ENCODE assay signal across 11 cellular contexts in genomic region chr6:148274809-148275208, GRCh38.
"Had no signal": no experiment of that assay in that cellular context is flagged by ENCODE, and none has a peak within 500 bp of the region (broad histone marks: within the 10 kb centered on the region; RNA-seq: fewer than 3 reads in every experiment).

No MANE protein-coding gene starts in this region.

- H3K4me3 ChIP-seq: ascending aorta, left lung had no signal

- H3K27ac Mint-ChIP-seq: naive thymus-derived CD8-positive, alpha-beta T cell; stimulated activated effector memory CD8-positive, alpha-beta T cell treated with anti-CD3 and anti-CD28 coated beads, Interleukin-12 subunit alpha, Interleukin-12 subunit beta, amount 100 ng/mL, for 72 hours; T-helper 2 cell treated with Interferon-gamma antibody and Interleukin-4, amounts not matched to agents 5 μg/mL and 100 μg/mL, for 36 hours had no signal

- H3K9ac ChIP-seq: parathyroid adenoma had no signal

- H3K4me1 ChIP-seq: left lung, parathyroid adenoma had no signal

- H3K9me3 Mint-ChIP-seq: naive thymus-derived CD8-positive, alpha-beta T cell; stimulated activated effector memory CD8-positive, alpha-beta T cell treated with anti-CD3 and anti-CD28 coated beads, Interleukin-12 subunit alpha, Interleukin-12 subunit beta, amount 100 ng/mL, for 72 hours; T-helper 2 cell treated with Interferon-gamma antibody and Interleukin-4, amounts not matched to agents 5 μg/mL and 100 μg/mL, for 36 hours had no signal

- H3K27ac ChIP-seq: ascending aorta, left lung, parathyroid adenoma had no signal

- DNase-seq: activated naive CD4-positive, alpha-beta T cell treated with Interleukin-2 at 50 U/mL for 16 hours; dermis blood vessel endothelial cell; kidney; left lung; mammary epithelial cell; naive thymus-derived CD8-positive, alpha-beta T cell; retina had no signal

- H3K4me1 Mint-ChIP-seq: naive thymus-derived CD8-positive, alpha-beta T cell; stimulated activated effector memory CD8-positive, alpha-beta T cell treated with anti-CD3 and anti-CD28 coated beads, Interleukin-12 subunit alpha, Interleukin-12 subunit beta, amount 100 ng/mL, for 72 hours had no signal

- H3K4me3 Mint-ChIP-seq: naive thymus-derived CD8-positive, alpha-beta T cell; stimulated activated effector memory CD8-positive, alpha-beta T cell treated with anti-CD3 and anti-CD28 coated beads, Interleukin-12 subunit alpha, Interleukin-12 subunit beta, amount 100 ng/mL, for 72 hours; T-helper 2 cell treated with Interferon-gamma antibody and Interleukin-4, amounts not matched to agents 5 μg/mL and 100 μg/mL, for 36 hours had no signal

- H3K36me3 Mint-ChIP-seq: naive thymus-derived CD8-positive, alpha-beta T cell; stimulated activated effector memory CD8-positive, alpha-beta T cell treated with anti-CD3 and anti-CD28 coated beads, Interleukin-12 subunit alpha, Interleukin-12 subunit beta, amount 100 ng/mL, for 72 hours had no signal

- H3K9me3 ChIP-seq: ascending aorta, left lung had no signal

- H3K36me3 ChIP-seq: ascending aorta, left lung had no signal

- H2AFZ ChIP-seq: parathyroid adenoma had no signal

- H3K79me2 ChIP-seq: parathyroid adenoma had no signal

- H3K27me3 ChIP-seq: ascending aorta, left lung had no signal
